In the genomic region with DNA sequence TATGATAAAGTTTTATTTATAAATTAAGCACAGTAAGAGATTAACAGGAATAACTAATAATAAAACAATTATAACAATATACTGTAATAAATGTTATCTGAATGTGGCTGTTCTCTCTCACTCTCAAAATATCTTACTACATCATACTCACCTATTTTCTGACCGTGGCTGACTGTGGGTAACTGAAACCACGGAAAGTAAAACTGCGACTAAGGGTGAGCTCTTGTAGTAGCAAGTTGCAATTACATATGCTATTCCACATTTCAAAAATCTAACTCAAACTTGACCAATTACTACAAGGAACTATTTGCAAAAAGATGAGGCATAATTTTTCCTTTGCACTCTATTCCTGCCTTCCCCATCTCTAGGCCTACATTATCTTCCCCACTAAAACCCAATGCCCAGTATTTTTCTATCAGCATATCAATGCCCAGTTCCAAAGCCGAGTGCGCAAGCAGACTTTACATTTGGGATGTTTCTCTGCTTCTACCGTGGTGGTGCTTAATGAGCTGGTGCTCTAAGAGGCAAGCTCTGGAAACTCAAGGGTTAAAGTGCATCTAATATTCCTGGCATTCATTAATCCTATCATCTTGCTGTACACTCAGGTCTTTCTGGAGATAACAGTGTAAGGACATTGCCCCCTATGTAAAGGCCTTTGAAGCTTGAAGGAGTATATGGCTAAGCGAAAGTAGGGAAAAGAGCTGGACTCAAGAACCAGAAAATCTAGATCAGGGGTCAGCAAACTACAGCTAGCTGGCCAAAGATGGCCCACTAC, we compare ENCODE assay signal across 11 cellular contexts. TPM values are rescaled to one million over a fixed set of nuclear protein-coding genes. Genes with fewer than 3 reads are reported as not detected.
DNase-seq lines count a peak whose midpoint lies in the region; ATAC-seq, FAIRE-seq and TF ChIP-seq lines count a peak whose summit lies in the region.
"Had no signal": no experiment of that assay in that cellular context is flagged by ENCODE, and none has a peak within 500 bp of the region (broad histone marks: within the 10 kb centered on the region; RNA-seq: fewer than 3 reads in every experiment).

No MANE protein-coding gene starts in this region.

- CTCF ChIA-PET in CD4-positive, alpha-beta memory T cell (lab: Charles Lee; ENCODE audit: partially characterized antibody) = interaction anchor here (1.1 to 2.8 kb wide), 4 partner anchors 8 to 248 kb away, joined by 4 to 8 read pairs (median 6); no protein-coding TSS in a partner anchor

- H3K27me3 ChIP-seq in CD4-positive, alpha-beta memory T cell (ENCODE audit: insufficient read depth, low read length) = no peaks in the 10 kb centered on the region
- no peaks in the 10 kb centered on the region for H3K27me3 ChIP-seq in right atrium auricular region
- no peaks in the 10 kb centered on the region for H3K27me3 ChIP-seq in BE2C

- TF ChIP-seq CTCF in right atrium auricular region (IDR thresholded peaks at IDR 0.05) (no peak), BE2C (IDR thresholded peaks at IDR 0.05; ENCODE audit: low read depth, low read length) (no peak), foreskin fibroblast (IDR thresholded peaks at IDR 0.05; ENCODE audit: low read depth, low read length) (no peak)

- no peak for DNase-seq in CD4-positive, alpha-beta memory T cell
- peak; percentile 20 for DNase-seq in GM19239 (ENCODE audit: insufficient read length, low spot score)
- no peak for DNase-seq in right atrium auricular region (ENCODE audit: low spot score)
- DNase-seq in BE2C = no peak
- no peak for DNase-seq in foreskin fibroblast
- DNase-seq in inferior parietal cortex (ENCODE audit: extremely low spot score) = no peak
- no peak for DNase-seq in NCI-H524 treated with DMSO at 0.1 percent for 48 hours (lab: John Stamatoyannopoulos, UW)

- H3K27me3 Mint-ChIP-seq in CD4-positive, alpha-beta memory T cell = no peaks in the 10 kb centered on the region

- H3K4me1 ChIP-seq in CD4-positive, alpha-beta memory T cell (ENCODE audit: insufficient read depth, low read length) = peaks cover 58% of the 10 kb centered on the region
- H3K4me1 ChIP-seq in right atrium auricular region = peaks cover 0 to 60% of the 10 kb centered on the region in 2 donors
- peaks cover 6% of the 10 kb centered on the region for H3K4me1 ChIP-seq in BE2C

- no peak overlapping the region for H3K27ac ChIP-seq in CD4-positive, alpha-beta memory T cell (ENCODE audit: low read depth, low read length)
- peak overlapping the region; percentile 67 to 86 for H3K27ac ChIP-seq in right atrium auricular region

- peaks cover 43 to 65% (median 56%) of the 10 kb centered on the region in 4 donors for H3K4me1 Mint-ChIP-seq in CD4-positive, alpha-beta memory T cell

- H3K9me3 ChIP-seq in CD4-positive, alpha-beta memory T cell (ENCODE audit: control insufficient read depth in 1 of 2, low read length in 2 of 2) = no peaks in the 10 kb centered on the region
- H3K9me3 ChIP-seq in right atrium auricular region (no peaks in the 10 kb centered on the region), BE2C (no peaks in the 10 kb centered on the region)

- H3K27ac Mint-ChIP-seq in CD4-positive, alpha-beta memory T cell = peak overlapping the region; percentile 17 to 85 (median 43)

- POLR2A ChIA-PET in CD4-positive, alpha-beta memory T cell (lab: Charles Lee; ENCODE audit: partially characterized antibody) = interaction anchor here (0.9 to 2.0 kb wide), 3 partner anchors 27 to 151 kb away, joined by 4 to 7 read pairs (median 5); a partner anchor contains a TSS

- no peaks in the 10 kb centered on the region for H3K36me3 ChIP-seq in CD4-positive, alpha-beta memory T cell (ENCODE audit: insufficient read depth, low read length)
- H3K36me3 ChIP-seq in right atrium auricular region (no peaks in the 10 kb centered on the region), BE2C (no peaks in the 10 kb centered on the region; the same call in 1 of the 2 replicates)

- FAIRE-seq in GM19239 (lab: Jason Lieb, UNC) = peak; percentile 39

- intact Hi-C loops in CD4-positive, alpha-beta memory T cell (cut with micrococcal nuclease) = no loop called here

- H3K4me3 ChIP-seq in CD4-positive, alpha-beta memory T cell (ENCODE audit: low read length in 2 of 2) = no peak overlapping the region
- H3K4me3 ChIP-seq in right atrium auricular region (no peak overlapping the region), BE2C (ENCODE audit: low read depth, low read length) (no peak overlapping the region), foreskin fibroblast (ENCODE audit: low read depth in 1 of 2, low read length in 2 of 2) (no peak overlapping the region)

- H3K36me3 Mint-ChIP-seq in CD4-positive, alpha-beta memory T cell = peaks cover 4 to 11% of the 10 kb centered on the region in 2 donors

- no peaks in the 10 kb centered on the region for H3K9me3 Mint-ChIP-seq in CD4-positive, alpha-beta memory T cell

- H3K4me3 Mint-ChIP-seq in CD4-positive, alpha-beta memory T cell = peak overlapping the region in 3 of 8 donors; percentile 1 to 47 (median 24)

- peak; percentile 43 for ATAC-seq in HG03575 (IDR thresholded peaks at IDR 0.05; ENCODE audit: extremely low read depth, insufficient number of reproducible peaks, low FRiP score, unreplicated experiment)

RNA-seq across cellular contexts. Expression of a gene that starts 6.7 kb away (rescaled TPM):
- 10 to 100 TPM; 70.1 to 73.7 TPM for total RNA-seq in CD4-positive, alpha-beta memory T cell
- 10 to 100 TPM; 11.0 to 25.5 TPM for polyA plus RNA-seq in CD4-positive, alpha-beta memory T cell
- 100 to 1,000 TPM in 1 of 2 donors, 10 to 100 TPM in 1; 89.0 to 135 TPM for total RNA-seq in right atrium auricular region
- 63.7 TPM for polyA plus RNA-seq in BE2C (2012; ENCODE audit: insufficient read depth, insufficient read length, low read depth)

RNA-seq across cellular contexts. Expression of a gene that starts 37.2 kb away (rescaled TPM):
- total RNA-seq in CD4-positive, alpha-beta memory T cell = 1 to 10 TPM; 6.0 to 7.4 TPM
- polyA plus RNA-seq in CD4-positive, alpha-beta memory T cell = 10 to 100 TPM; 18.5 to 31.1 TPM
- total RNA-seq in right atrium auricular region = 1 to 10 TPM; 4.3 to 6.3 TPM
- polyA plus RNA-seq in BE2C (2012; ENCODE audit: insufficient read depth, insufficient read length, low read depth) = 7.5 TPM

RNA-seq across cellular contexts. Expression of a gene that starts 57.3 kb away (rescaled TPM):
- total RNA-seq in CD4-positive, alpha-beta memory T cell = 1 to 10 TPM; 2.4 to 2.6 TPM
- polyA plus RNA-seq in CD4-positive, alpha-beta memory T cell = under 1 TPM in 1 of 2 donors, not detected in 1; 0.11 TPM
- total RNA-seq in right atrium auricular region = not detected
- not detected for polyA plus RNA-seq in BE2C (2012; ENCODE audit: insufficient read depth, insufficient read length, low read depth)
- total RNA-seq: pulmonary artery endothelial cell; T-helper 2 cell treated with Interferon-gamma antibody and Interleukin-4, amounts not matched to agents 100 ng/mL and 5 ng/mL, for 36 hours had no signal
- polyA plus RNA-seq: adipose tissue had no signal
